ENCODE assay signal across 28 cellular contexts in the genomic region with DNA sequence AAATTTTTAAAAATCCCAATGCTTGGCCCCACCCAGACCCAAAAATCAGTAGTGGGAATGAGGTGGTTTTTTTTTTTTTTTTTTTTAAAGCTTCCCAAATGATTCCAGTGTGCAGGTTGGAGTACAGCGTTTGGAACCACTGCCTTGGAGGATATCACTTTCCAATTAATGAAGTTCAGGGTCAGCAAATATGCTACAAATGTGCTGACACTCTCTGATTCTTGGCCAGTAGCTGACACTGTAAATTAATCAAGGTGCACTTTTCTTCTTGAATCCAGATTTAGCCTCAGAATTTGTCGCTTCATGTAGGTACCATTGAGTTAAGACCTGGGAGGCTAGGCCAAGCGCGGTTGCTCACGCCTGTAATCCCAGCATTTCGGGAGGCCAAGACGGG.
"Had no signal": no experiment of that assay in that cellular context is flagged by ENCODE, and none has a peak within 500 bp of the region (broad histone marks: within the 10 kb centered on the region; RNA-seq: fewer than 3 reads in every experiment).

No MANE protein-coding gene starts in this region.

- H3K27ac ChIP-seq: colonic mucosa, coronary artery, dorsolateral prefrontal cortex, epithelial cell of prostate, esophagus muscularis mucosa, foreskin keratinocyte, gastrocnemius medialis, gastroesophageal sphincter, heart left ventricle, heart right ventricle had no signal

- H3K4me1 ChIP-seq: colonic mucosa, esophagus muscularis mucosa, gastrocnemius medialis, gastroesophageal sphincter, heart left ventricle, heart right ventricle had no signal

- H3K27ac Mint-ChIP-seq: dendritic cell treated with granulocyte-macrophage colony-stimulating factor and Interleukin-4, amounts not matched to agents 40 ng/mL and 50 ng/mL, for 4 days; effector memory CD8-positive, alpha-beta T cell; endodermal cell had no signal

- DNase-seq: colonic mucosa; cortex of kidney; dermis blood vessel endothelial cell; effector CD4-positive, alpha-beta T cell; effector CD8-positive, alpha-beta T cell; effector memory CD4-positive, alpha-beta T cell; effector memory CD8-positive, alpha-beta T cell; endodermal cell; erythroblast; esophagus squamous epithelium; foreskin fibroblast; foreskin melanocyte; gastrocnemius medialis; glutamatergic neuron; head of caudate nucleus; heart left ventricle; heart right ventricle had no signal

- H3K27me3 Mint-ChIP-seq: dendritic cell treated with granulocyte-macrophage colony-stimulating factor and Interleukin-4, amounts not matched to agents 40 ng/mL and 50 ng/mL, for 4 days; effector memory CD8-positive, alpha-beta T cell had no signal

- FAIRE-seq: colon, endometrium, endothelial cell of umbilical vein, frontal cortex had no signal

- H3K36me3 ChIP-seq: colonic mucosa, gastrocnemius medialis, heart right ventricle had no signal

- H3K9me3 ChIP-seq: colonic mucosa, esophagus muscularis mucosa, esophagus squamous epithelium, gastrocnemius medialis, gastroesophageal sphincter, heart left ventricle, heart right ventricle had no signal

- H3K4me3 ChIP-seq: colonic mucosa, coronary artery, dorsolateral prefrontal cortex, esophagus muscularis mucosa, esophagus squamous epithelium, gastrocnemius medialis, gastroesophageal sphincter, heart left ventricle, heart right ventricle had no signal

- ATAC-seq: effector memory CD8-positive, alpha-beta T cell; gastrocnemius medialis; gastroesophageal sphincter; heart left ventricle; heart right ventricle had no signal

- H3K9me3 Mint-ChIP-seq: dendritic cell treated with granulocyte-macrophage colony-stimulating factor and Interleukin-4, amounts not matched to agents 40 ng/mL and 50 ng/mL, for 4 days; effector memory CD8-positive, alpha-beta T cell; endodermal cell had no signal

- H3K27me3 ChIP-seq: colonic mucosa, dorsolateral prefrontal cortex, esophagus muscularis mucosa, esophagus squamous epithelium, foreskin keratinocyte, gastrocnemius medialis, gastroesophageal sphincter, heart left ventricle, heart right ventricle had no signal

- H3K4me3 Mint-ChIP-seq: dendritic cell treated with granulocyte-macrophage colony-stimulating factor and Interleukin-4, amounts not matched to agents 40 ng/mL and 50 ng/mL, for 4 days; effector memory CD8-positive, alpha-beta T cell; endodermal cell had no signal
